In the genomic region with DNA sequence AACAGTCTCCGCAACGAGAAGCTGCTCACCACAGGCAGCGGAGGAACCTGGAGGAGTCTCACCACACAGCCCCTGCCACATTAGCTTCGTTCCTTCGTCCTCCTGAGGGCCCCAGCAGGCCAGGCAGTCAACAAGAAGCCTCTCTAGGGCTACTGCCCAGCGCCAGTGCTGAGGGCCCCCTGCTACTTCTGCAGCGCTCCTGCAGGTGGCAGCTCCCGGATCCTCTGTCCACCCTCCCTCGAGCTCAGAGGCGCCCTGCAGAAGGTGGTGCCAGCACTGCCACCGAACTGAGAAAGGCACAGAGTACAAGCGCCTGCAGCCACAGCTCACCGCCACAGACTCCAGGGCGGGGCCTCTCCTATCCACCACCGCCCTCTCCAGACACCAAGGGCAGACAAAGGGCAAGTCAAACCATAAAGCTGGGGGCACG, we compare ENCODE assay signal across 8 cellular contexts. TPM values are rescaled to one million over a fixed set of nuclear protein-coding genes. Genes with fewer than 3 reads are reported as not detected.
DNase-seq lines count a peak whose midpoint lies in the region; ATAC-seq lines count a peak whose summit lies in the region.

No MANE protein-coding gene starts in this region.

- H3K27ac Mint-ChIP-seq in effector memory CD8-positive, alpha-beta T cell = peak overlapping the region; percentile 90 to 98

- no peaks in the 10 kb centered on the region for H3K9me3 Mint-ChIP-seq in effector memory CD8-positive, alpha-beta T cell

- peak; percentile 68 for DNase-seq in MV-4-11 (lab: John Stamatoyannopoulos, UW)
- DNase-seq in activated CD4-positive, alpha-beta T cell treated with anti-CD3 and anti-CD28 coated beads, Interleukin-2, amount 50 U/mL, for 4 hours = peak; percentile 62 to 63
- peak; percentile 72 to 74 (median 73) for DNase-seq in effector memory CD8-positive, alpha-beta T cell
- DNase-seq in stimulated activated CD8-positive, alpha-beta memory T cell treated with anti-CD3 and anti-CD28 coated beads, Interleukin-4, amount 100 ng/mL, for 1 hour (ENCODE audit: low read depth in 2 of 2, low spot score in 1 of 2) = peak; percentile 41 to 66
- DNase-seq in ureter (ENCODE audit: low spot score) = no peak

- H3K4me3 Mint-ChIP-seq in effector memory CD8-positive, alpha-beta T cell = peak overlapping the region; percentile 81 to 85

- peak; percentile 67 for ATAC-seq in effector memory CD8-positive, alpha-beta T cell (replicated peaks)
- ATAC-seq in HG03196 (IDR thresholded peaks at IDR 0.05; ENCODE audit: unreplicated experiment) (no peak), GM19397 (IDR thresholded peaks at IDR 0.05; ENCODE audit: unreplicated experiment) (no peak), GM18519 (IDR thresholded peaks at IDR 0.05; ENCODE audit: low FRiP score, unreplicated experiment) (no peak)

- H3K36me3 Mint-ChIP-seq in effector memory CD8-positive, alpha-beta T cell (ENCODE audit: insufficient read depth) = peaks cover 12% of the 10 kb centered on the region

- peaks cover 56 to 68% of the 10 kb centered on the region in 2 donors for H3K4me1 Mint-ChIP-seq in effector memory CD8-positive, alpha-beta T cell (ENCODE audit: low read depth in 2 of 2)

- H3K27me3 Mint-ChIP-seq in effector memory CD8-positive, alpha-beta T cell = no peaks in the 10 kb centered on the region

RNA-seq across cellular contexts. Expression of a gene that starts 27.3 kb away (rescaled TPM):
- total RNA-seq in ureter = 13.9 TPM

RNA-seq across cellular contexts. Expression of a gene that starts 38.0 kb away (rescaled TPM):
- 66.1 TPM for total RNA-seq in ureter
